In genomic region chr4:41142356-41142755, GRCh38 we compare ENCODE assay signal across 9 cellular contexts.
DNase-seq lines count a peak whose midpoint lies in the region; ATAC-seq and TF ChIP-seq lines count a peak whose summit lies in the region.
"Had no signal": no experiment of that assay in that cellular context is flagged by ENCODE, and none has a peak within 500 bp of the region (broad histone marks: within the 10 kb centered on the region; RNA-seq: fewer than 3 reads in every experiment).

No MANE protein-coding gene starts in this region.

- WGBS in heart left ventricle, 4 donors = 65 to 71% (median 68%) methylated on average over 5 of the region's 5 CpGs

- H3K27ac ChIP-seq in heart left ventricle (peak overlapping the region; percentile 56 to 89 (median 72)), parathyroid adenoma (peak overlapping the region; percentile 49), uterus (peak overlapping the region; percentile 87 to 92)

- H3K4me3 Mint-ChIP-seq in activated naive CD8-positive, alpha-beta T cell treated with anti-CD3 and anti-CD28 coated beads for 36 hours = no peak overlapping the region

- H3K27me3 ChIP-seq in heart left ventricle (no peaks in the 10 kb centered on the region), parathyroid adenoma (ENCODE audit: control insufficient read depth, insufficient read depth, low read length) (no peaks in the 10 kb centered on the region), uterus (no peaks in the 10 kb centered on the region)

- no peaks in the 10 kb centered on the region for H3K4me1 Mint-ChIP-seq in activated naive CD8-positive, alpha-beta T cell treated with anti-CD3 and anti-CD28 coated beads for 36 hours

- no peak overlapping the region for H2AFZ ChIP-seq in parathyroid adenoma

- H3K4me2 ChIP-seq in parathyroid adenoma (ENCODE audit: low read length) = no peak overlapping the region

- peak in 1 of 4 donors; percentile 10 for ATAC-seq in heart left ventricle
- ATAC-seq: left colon had no signal

- H3K79me2 ChIP-seq in parathyroid adenoma = no peaks in the 10 kb centered on the region

- no peak for TF ChIP-seq CTCF in heart left ventricle (IDR thresholded peaks at IDR 0.05)
- no peak for TF ChIP-seq CTCF in parathyroid adenoma (IDR thresholded peaks at IDR 0.05)
- no peak for TF ChIP-seq CTCF in uterus (IDR thresholded peaks at IDR 0.05)

- no peak overlapping the region for H3K27ac Mint-ChIP-seq in activated naive CD8-positive, alpha-beta T cell treated with anti-CD3 and anti-CD28 coated beads for 36 hours

- H3K9me3 ChIP-seq in heart left ventricle = peaks cover 0 to 13% (median 0%) of the 10 kb centered on the region in 12 donors
- no peaks in the 10 kb centered on the region for H3K9me3 ChIP-seq in parathyroid adenoma (ENCODE audit: control insufficient read depth, low read length)
- H3K9me3 ChIP-seq in uterus = no peaks in the 10 kb centered on the region

- H3K36me3 Mint-ChIP-seq in activated naive CD8-positive, alpha-beta T cell treated with anti-CD3 and anti-CD28 coated beads for 36 hours = no peaks in the 10 kb centered on the region

- no peaks in the 10 kb centered on the region for H3K9me3 Mint-ChIP-seq in activated naive CD8-positive, alpha-beta T cell treated with anti-CD3 and anti-CD28 coated beads for 36 hours

- peaks cover 0 to 57% (median 35%) of the 10 kb centered on the region in 12 donors for H3K4me1 ChIP-seq in heart left ventricle
- no peaks in the 10 kb centered on the region for H3K4me1 ChIP-seq in parathyroid adenoma
- peaks cover 4 to 12% of the 10 kb centered on the region in 2 donors for H3K4me1 ChIP-seq in uterus

- DNase-seq in astrocyte of the hippocampus (ENCODE audit: low read depth, low spot score) = peak; percentile 61
- no peak for DNase-seq in heart left ventricle
- DNase-seq in uterus = peak in 1 of 2 donors; percentile 41
- DNase-seq in activated naive CD8-positive, alpha-beta T cell treated with anti-CD3 and anti-CD28 coated beads for 36 hours = no peak
- DNase-seq in NCI-H1105 treated with DMSO at 0.1 percent for 48 hours (lab: John Stamatoyannopoulos, UW) = no peak
- DNase-seq in EL = no peak
- DNase-seq: left colon, NCI-H2107 had no signal

- H3K27me3 Mint-ChIP-seq in activated naive CD8-positive, alpha-beta T cell treated with anti-CD3 and anti-CD28 coated beads for 36 hours = peaks cover 4% of the 10 kb centered on the region

- peak overlapping the region in 1 of 12 donors; percentile 17 for H3K4me3 ChIP-seq in heart left ventricle
- H3K4me3 ChIP-seq in parathyroid adenoma (ENCODE audit: low read depth, low read length) = no peak overlapping the region
- H3K4me3 ChIP-seq in uterus = no peak overlapping the region

- H3K9ac ChIP-seq in parathyroid adenoma = no peak overlapping the region

- intact Hi-C loops in heart left ventricle (cut with DNase I) (loop anchor here in 5 of 10 donors (5.0 to 10.0 kb wide), 4 partner anchors 52 to 70 kb away; partner anchors contain the start of gene APBB2 (in 1 of the 5)), uterus (cut with DNase I; ENCODE audit: low total_unique reads) (no loop called here)

- TF ChIP-seq POLR2A in heart left ventricle (IDR thresholded peaks at IDR 0.05) (no peak), uterus (IDR thresholded peaks at IDR 0.05) (no peak)

- H3K36me3 ChIP-seq in heart left ventricle (no peaks in the 10 kb centered on the region), parathyroid adenoma (ENCODE audit: control insufficient read depth, insufficient read depth, low read length) (no peaks in the 10 kb centered on the region), uterus (no peaks in the 10 kb centered on the region)
